Comparison of ENCODE assay signal across 8 cellular contexts in the genomic region with DNA sequence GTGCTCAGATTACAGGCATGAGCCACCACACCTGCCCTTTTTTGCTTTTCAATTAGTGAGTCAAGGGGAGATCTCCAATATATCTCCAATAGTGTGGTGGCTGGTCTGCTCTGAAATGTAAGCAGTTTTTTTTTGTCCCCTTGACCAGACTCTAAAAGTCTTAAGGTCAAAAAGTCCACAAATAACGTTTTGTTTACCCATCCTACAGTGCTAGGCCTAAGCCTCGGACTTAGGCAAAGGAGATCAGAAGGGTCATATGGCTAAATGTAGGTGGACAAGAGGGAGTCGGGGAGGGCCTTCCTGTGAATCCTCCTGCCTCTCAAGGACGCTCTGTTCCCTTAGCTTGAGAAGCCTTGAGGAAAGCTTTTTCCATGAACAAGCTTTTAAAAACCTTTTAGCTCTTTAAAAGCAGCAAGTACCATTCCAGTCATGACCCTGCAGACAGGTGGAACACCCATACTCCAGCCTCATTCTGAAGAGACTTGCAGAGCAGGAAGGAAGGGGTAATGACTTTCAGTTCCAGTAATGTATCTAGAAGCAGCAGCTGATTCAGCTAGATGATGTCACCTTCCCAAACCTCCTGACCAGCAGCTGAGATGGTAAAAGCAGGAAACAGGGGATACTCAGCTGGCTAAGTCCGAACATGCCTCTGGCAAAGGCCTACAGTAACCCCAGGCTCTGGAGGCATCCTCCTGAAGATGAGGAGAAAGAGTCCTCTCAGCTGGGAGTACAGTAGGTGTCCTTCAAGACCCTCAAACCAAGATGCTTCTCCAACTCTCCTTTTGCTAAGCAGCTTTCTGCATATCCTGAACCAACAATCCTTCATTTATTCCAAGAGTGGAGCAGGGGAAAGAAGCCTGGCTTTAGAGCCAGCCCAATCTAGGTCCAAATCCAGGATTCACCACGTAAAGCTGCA. TPM values are rescaled to one million over a fixed set of nuclear protein-coding genes. Genes with fewer than 3 reads are reported as not detected.
DNase-seq lines count a peak whose midpoint lies in the region; ATAC-seq and TF ChIP-seq lines count a peak whose summit lies in the region.

No MANE protein-coding gene starts in this region.

- H3K27ac ChIP-seq in sigmoid colon = peak overlapping the region; percentile 41 to 79 (median 72)

- peaks cover 0 to 38% (median 24%) of the 10 kb centered on the region in 4 donors for H3K4me1 ChIP-seq in sigmoid colon

- no peak overlapping the region for H3K4me3 ChIP-seq in sigmoid colon

- DNase-seq in AG08395 (ENCODE audit: low spot score) = peak; percentile 94
- DNase-seq in NCI-H187 treated with DMSO at 0.1 percent for 48 hours (lab: John Stamatoyannopoulos, UW) = peak; percentile 78
- peak; percentile 97 for DNase-seq in amniotic epithelial cell (ENCODE audit: low read depth)
- no peak for DNase-seq in left ventricle myocardium superior
- DNase-seq in sigmoid colon = peak; percentile 86
- DNase-seq in posterior vena cava (ENCODE audit: low spot score) = no peak

- 52 to 53% methylated on average over 6 of the region's 6 CpGs for WGBS in sigmoid colon, 2 donors

- intact Hi-C loops in left ventricle myocardium superior (cut with micrococcal nuclease) = no loop called here
- intact Hi-C loops in sigmoid colon (cut with DNase I) = loop anchor here (2.0 kb wide), 1 partner anchor 28 kb away; no protein-coding TSS in a partner anchor
- intact Hi-C loops in posterior vena cava (cut with DNase I) = no loop called here

- no peak for TF ChIP-seq POLR2A in sigmoid colon (IDR thresholded peaks at IDR 0.05)

- H3K36me3 ChIP-seq in sigmoid colon = peaks cover 0 to 6% (median 2%) of the 10 kb centered on the region in 4 donors

- H3K9me3 ChIP-seq in sigmoid colon = no peaks in the 10 kb centered on the region

- TF ChIP-seq CTCF in sigmoid colon (IDR thresholded peaks at IDR 0.05) = no peak

- peak; percentile 94 for ATAC-seq in GM18498 (IDR thresholded peaks at IDR 0.05; ENCODE audit: unreplicated experiment)
- peak; percentile 71 for ATAC-seq in HG02840 (IDR thresholded peaks at IDR 0.05; ENCODE audit: low FRiP score, unreplicated experiment)
- ATAC-seq in left ventricle myocardium superior = peak; percentile 87

- peak in 2 of 4 donors; percentile 33 to 73 for TF ChIP-seq EP300 in sigmoid colon (IDR thresholded peaks at IDR 0.05)

- H3K27me3 ChIP-seq in sigmoid colon = no peaks in the 10 kb centered on the region

RNA-seq across cellular contexts. Expression of gene BCL2L1, which starts 23.6 kb away (rescaled TPM):
- 54.8 TPM for total RNA-seq in left ventricle myocardium superior
- 10 to 100 TPM; 53.2 to 71.3 (median 55.7) TPM for total RNA-seq in sigmoid colon
- 10 to 100 TPM; 76.1 to 94.8 (median 78.7) TPM for polyA plus RNA-seq in sigmoid colon
- total RNA-seq in posterior vena cava = 10 to 100 TPM; 65.4 to 76.0 TPM

RNA-seq across cellular contexts. Expression of gene TPX2, which starts 40.0 kb away (rescaled TPM):
- 0.72 TPM for total RNA-seq in left ventricle myocardium superior
- total RNA-seq in sigmoid colon = 1 to 10 TPM in 1 of 4 donors, under 1 TPM in 1, not detected in 2; 0.36 to 1.8 TPM
- 10 to 100 TPM in 1 of 3 donors, 1 to 10 TPM in 2; 2.4 to 24.0 (median 4.9) TPM for polyA plus RNA-seq in sigmoid colon
- under 1 TPM; 0.76 to 0.88 TPM for total RNA-seq in posterior vena cava

Comparison
In these comparisons a context has a peak if more than half of its experiments do, and no peak if none do; other contexts are left out.
1. DNase-seq: peak in AG08395 (single experiment), NCI-H187 treated with DMSO at 0.1 percent for 48 hours (single experiment), amniotic epithelial cell (single experiment) and sigmoid colon (single experiment); none in left ventricle myocardium superior (single experiment) and posterior vena cava (single experiment).
2. Peak in every context shown above with its lines, with median percentiles within 50 percentile points of each other: ATAC-seq.